In the genomic region with DNA sequence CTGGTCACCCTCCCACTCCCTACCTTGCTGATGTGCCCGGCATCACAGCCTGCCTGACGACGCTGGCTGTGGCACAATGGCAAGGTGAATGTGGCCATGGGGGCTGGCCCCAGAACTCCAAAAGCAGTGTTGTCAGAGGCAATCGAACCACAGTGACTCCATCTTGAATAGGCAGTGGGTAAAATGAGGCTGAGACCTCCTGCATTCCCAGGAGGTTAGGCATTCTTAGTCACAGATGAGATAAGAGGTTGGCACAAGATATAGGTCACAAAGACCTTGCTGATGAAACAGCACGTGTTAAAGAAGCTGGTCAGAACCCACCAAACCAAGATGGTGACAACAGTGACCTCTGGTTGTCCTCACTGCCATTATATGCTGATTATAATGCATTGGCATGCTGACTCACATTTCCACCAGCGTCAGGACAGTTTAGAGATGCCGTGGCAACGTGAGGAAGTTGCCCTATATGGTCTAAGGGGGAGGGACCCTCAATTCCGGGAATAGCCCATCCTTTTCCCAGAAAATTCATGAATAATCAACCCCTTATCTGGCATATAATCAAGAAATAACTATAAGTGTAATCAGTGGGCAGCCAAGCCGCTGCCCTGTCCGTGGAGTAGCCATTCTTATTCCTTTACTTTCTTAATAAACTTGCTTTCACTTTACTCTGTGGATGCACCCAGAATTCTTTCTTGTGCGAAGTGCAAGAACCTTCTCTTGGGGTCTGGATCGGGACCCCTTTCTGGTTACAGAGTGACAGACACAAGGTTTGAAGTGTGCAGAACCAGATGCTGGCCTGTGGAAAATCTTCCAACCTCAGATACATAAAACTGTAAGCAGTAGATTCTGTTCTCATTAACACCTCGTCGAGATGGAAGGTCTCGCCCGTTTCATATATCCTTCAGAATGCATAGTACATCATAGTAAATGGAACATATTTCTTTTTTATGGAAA, we compare ENCODE assay signal across 10 cellular contexts. TPM values are rescaled to one million over a fixed set of nuclear protein-coding genes. Genes with fewer than 3 reads are reported as not detected.
DNase-seq lines count a peak whose midpoint lies in the region; ATAC-seq and FAIRE-seq lines count a peak whose summit lies in the region.
"Had no signal": no experiment of that assay in that cellular context is flagged by ENCODE, and none has a peak within 500 bp of the region (broad histone marks: within the 10 kb centered on the region; RNA-seq: fewer than 3 reads in every experiment).

No MANE protein-coding gene starts in this region.

- no peaks in the 10 kb centered on the region for H3K4me1 ChIP-seq in HAP-1

- peak; percentile 43 for ATAC-seq in GM19463 (IDR thresholded peaks at IDR 0.05; ENCODE audit: unreplicated experiment)
- ATAC-seq in GM19397 (IDR thresholded peaks at IDR 0.05; ENCODE audit: unreplicated experiment) = no peak
- ATAC-seq in HG02588 (IDR thresholded peaks at IDR 0.05; ENCODE audit: unreplicated experiment) = no peak

- H3K4me3 ChIP-seq in skin epidermis (no peak overlapping the region), HAP-1 (no peak overlapping the region)

- DNase-seq in RCC 7860 (ENCODE audit: low spot score) = peak; percentile 95
- peak; percentile 91 for DNase-seq in dermis blood vessel endothelial cell
- no peak for DNase-seq in HAP-1 (ENCODE audit: low spot score in 2 of 2)
- DNase-seq in KG1 (lab: John Stamatoyannopoulos, UW) = no peak
- DNase-seq: NCI-H774 had no signal

- no peaks in the 10 kb centered on the region for H3K27me3 ChIP-seq in HAP-1 (ENCODE audit: low read depth)

- H3K27ac ChIP-seq in skin epidermis = peak overlapping the region in 13 of 21 experiments; percentile 2 to 76 (median 52)

- in situ Hi-C loops in HAP-1 (cut with MboI; ENCODE audit: low sequenced_read_pairs) = no loop called here

- no peaks in the 10 kb centered on the region for H3K9me3 ChIP-seq in HAP-1

- peak; percentile 93 for FAIRE-seq in RCC 7860 (lab: Jason Lieb, UNC)
- FAIRE-seq: colon had no signal

- no peaks in the 10 kb centered on the region for H3K36me3 ChIP-seq in HAP-1 (replicated peaks)

RNA-seq across cellular contexts. Expression of a gene that starts 26.8 kb away (rescaled TPM):
- not detected in 2 replicates for total RNA-seq in dermis blood vessel endothelial cell

RNA-seq across cellular contexts. Expression of a gene that starts 28.9 kb away (rescaled TPM):
- not detected in 2 replicates for total RNA-seq in dermis blood vessel endothelial cell

Comparison
In these comparisons a context has a peak if more than half of its experiments do, and no peak if none do; other contexts are left out.
1. DNase-seq: peak in RCC 7860 (single experiment) and dermis blood vessel endothelial cell (single experiment); none in HAP-1 (0 of 2) and KG1 (single experiment).